ENCODE assay signal across 8 cellular contexts in genomic region chr7:108308913-108309312, GRCh38.
DNase-seq lines count a peak whose midpoint lies in the region; ATAC-seq and FAIRE-seq lines count a peak whose summit lies in the region.

No MANE protein-coding gene starts in this region.

- peak overlapping the region; percentile 27 for H3K27ac ChIP-seq in caudate nucleus (ENCODE audit: low read depth, low read length)
- no peak overlapping the region for H3K27ac ChIP-seq in small intestine (ENCODE audit: low read depth in 1 of 2, low read length in 1 of 2)

- no peak for FAIRE-seq in small intestine (lab: Jason Lieb, UNC)

- DNase-seq in caudate nucleus (lab: John Stamatoyannopoulos, UW): no peak
- DNase-seq in non-pigmented ciliary epithelial cell (ENCODE audit: low read depth): peak; percentile 82
- no peak for DNase-seq in NCI-H524 treated with DMSO at 0.1 percent for 48 hours (lab: John Stamatoyannopoulos, UW)
- no peak for DNase-seq in T-helper 17 cell
- DNase-seq in small intestine: no peak
- no peak for DNase-seq in NCI-H1105 (lab: John Stamatoyannopoulos, UW)

- H3K4me1 ChIP-seq in small intestine (ENCODE audit: control insufficient read depth in 2 of 2, insufficient read depth in 1 of 2, low read depth in 1 of 2, low read length in 1 of 2): no peaks in the 10 kb centered on the region

- no peaks in the 10 kb centered on the region for H3K27me3 ChIP-seq in small intestine (ENCODE audit: control insufficient read depth in 2 of 2, insufficient read depth in 2 of 2, low read length in 2 of 2)

- H3K4me3 Mint-ChIP-seq in T-helper 17 cell: no peak overlapping the region

- H3K27ac Mint-ChIP-seq in T-helper 17 cell: no peak overlapping the region

- WGBS in small intestine, 3 donors: 65 to 76% (median 67%) methylated on average over 2 of the region's 2 CpGs

- H3K9me3 ChIP-seq in T-helper 17 cell (ENCODE audit: control insufficient read depth, low read length, poor library complexity, severe bottlenecking): no peaks in the 10 kb centered on the region
- H3K9me3 ChIP-seq in small intestine (ENCODE audit: control insufficient read depth, low read depth): no peaks in the 10 kb centered on the region

- peaks cover 23% of the 10 kb centered on the region for H3K27me3 Mint-ChIP-seq in T-helper 17 cell

- ATAC-seq in GM18861 (IDR thresholded peaks at IDR 0.05; ENCODE audit: unreplicated experiment): peak; percentile 51
- ATAC-seq in HG03039 (IDR thresholded peaks at IDR 0.05; ENCODE audit: unreplicated experiment): peak; percentile 81
- no peak for ATAC-seq in T-helper 17 cell

- no peaks in the 10 kb centered on the region for H3K4me1 Mint-ChIP-seq in T-helper 17 cell

- H3K4me3 ChIP-seq in small intestine (ENCODE audit: low read depth in 1 of 2, low read length in 2 of 2): no peak overlapping the region

- no peaks in the 10 kb centered on the region for H3K36me3 Mint-ChIP-seq in T-helper 17 cell (ENCODE audit: low read depth)

- H3K36me3 ChIP-seq in small intestine (ENCODE audit: control insufficient read depth in 2 of 2, insufficient read depth in 2 of 2, low read length in 2 of 2): no peaks in the 10 kb centered on the region
